ENCODE assay signal across 41 cellular contexts in genomic region chr19:50743537-50743936, GRCh38. TPM values are rescaled to one million over a fixed set of nuclear protein-coding genes. Genes with fewer than 3 reads are reported as not detected.
"Had no signal": no experiment of that assay in that cellular context is flagged by ENCODE, and none has a peak within 500 bp of the region (broad histone marks: within the 10 kb centered on the region; RNA-seq: fewer than 3 reads in every experiment).

No MANE protein-coding gene starts in this region.

- H3K4me3 ChIP-seq: MG63 had no signal

- H3K9me3 ChIP-seq: MG63 had no signal

- DNase-seq: MG63, MM.1S, MV-4-11, NCI-H1048, NCI-H1092, NCI-H1092 treated with DMSO at 0.1 percent for 48 hours, NCI-H1105, NCI-H1105 treated with DMSO at 0.1 percent for 48 hours, NCI-H1417, NCI-H1417 treated with DMSO at 0.1 percent for 48 hours, NCI-H1436, NCI-H1436 treated with DMSO at 0.1 percent for 48 hours, NCI-H146, NCI-H1694, NCI-H1694 treated with DMSO at 0.1 percent for 48 hours, NCI-H187, NCI-H187 treated with DMSO at 0.1 percent for 48 hours, NCI-H1930, NCI-H2029, NCI-H2029 treated with DMSO at 0.1 percent for 48 hours, NCI-H2081, NCI-H2081 treated with DMSO at 0.1 percent for 48 hours, NCI-H2107, NCI-H2171, NCI-H2171 treated with DMSO at 0.1 percent for 48 hours, NCI-H2227 treated with DMSO at 0.1 percent for 48 hours, NCI-H226, NCI-H345, NCI-H446, NCI-H446 treated with DMSO at 0.1 percent for 48 hours, NCI-H510A, NCI-H510A treated with DMSO at 0.1 percent for 48 hours, NCI-H524, NCI-H524 treated with DMSO at 0.1 percent for 48 hours, NCI-H526, NCI-H526 treated with DMSO at 0.1 percent for 48 hours, NCI-H69 had no signal

- H3K36me3 ChIP-seq: MG63 had no signal

RNA-seq across cellular contexts. Expression of gene GPR32, which starts 26.7 kb away (rescaled TPM):
- total RNA-seq: LHCN-M2, M059J, MCF 10A, NCI-H460 had no signal

RNA-seq across cellular contexts. Expression of gene ACP4, which starts 46.7 kb away (rescaled TPM):
- total RNA-seq: LHCN-M2, M059J, MCF 10A, NCI-H460 had no signal
